9 cellular contexts compared by ENCODE assay signal in the genomic region with DNA sequence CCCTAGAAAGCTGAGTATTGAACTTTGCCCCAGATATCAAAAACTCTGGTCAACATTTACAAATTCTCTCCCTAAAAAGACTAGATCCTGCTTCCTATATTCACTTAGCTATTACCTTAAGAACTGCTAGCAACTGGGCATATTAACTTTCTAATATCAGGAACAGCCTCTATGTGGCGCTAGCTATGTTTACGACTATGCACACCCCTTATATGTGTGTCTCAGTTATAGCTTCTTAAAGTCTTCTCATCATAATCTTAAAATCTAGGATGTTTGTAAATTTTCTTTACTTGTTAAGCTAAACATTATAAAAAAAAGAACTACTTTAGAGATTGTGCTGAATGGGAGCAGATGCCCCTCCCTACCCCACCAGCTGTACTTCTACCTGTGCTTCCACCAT. TPM values are rescaled to one million over a fixed set of nuclear protein-coding genes. Genes with fewer than 3 reads are reported as not detected.
DNase-seq lines count a peak whose midpoint lies in the region; ATAC-seq, FAIRE-seq and TF ChIP-seq lines count a peak whose summit lies in the region.
"Had no signal": no experiment of that assay in that cellular context is flagged by ENCODE, and none has a peak within 500 bp of the region (broad histone marks: within the 10 kb centered on the region; RNA-seq: fewer than 3 reads in every experiment).

No MANE protein-coding gene starts in this region.

- ATAC-seq in A549 = peak in 1 of 2 experiments; percentile 44; a peak in 2 of 6 replicates
- ATAC-seq in GM18861 (IDR thresholded peaks at IDR 0.05; ENCODE audit: unreplicated experiment) = no peak
- ATAC-seq in CD8-positive, alpha-beta T cell = no peak

- no peak overlapping the region for H3K4me3 ChIP-seq in A549
- no peak overlapping the region for H3K4me3 ChIP-seq in CD8-positive, alpha-beta T cell (ENCODE audit: low read depth, low read length)
- H3K4me3 ChIP-seq: skin epidermis had no signal

- H3K4me1 Mint-ChIP-seq in CD8-positive, alpha-beta T cell (ENCODE audit: low read depth) = peaks cover 47% of the 10 kb centered on the region

- H3K4me2 ChIP-seq in A549 = no peak overlapping the region

- H3K4me3 Mint-ChIP-seq in CD8-positive, alpha-beta T cell = no peak overlapping the region

- intact Hi-C loops in CD8-positive, alpha-beta T cell (cut with DNase I, micrococcal nuclease) = no loop called here

- peak; percentile 32 to 48 for DNase-seq in A549 (ENCODE audit: low read depth in 1 of 2, low spot score in 1 of 2)
- peak; percentile 45 for DNase-seq in OCI-M2 (lab: John Stamatoyannopoulos, UW; ENCODE audit: unreplicated experiment)
- peak; percentile 58 for DNase-seq in dermis blood vessel endothelial cell
- DNase-seq in stimulated activated CD4-positive, alpha-beta T cell treated with anti-CD3 and anti-CD28 coated beads, Interleukin-2, amount 100 ng/mL, for 48 hours = no peak
- DNase-seq in Ammon's horn (ENCODE audit: low spot score) = no peak
- DNase-seq in CD8-positive, alpha-beta T cell = no peak

- POLR2A ChIA-PET in A549 (lab: Yijun Ruan, JAX) = interaction anchor here (2.7 kb wide), 1 partner anchor 352 kb away, joined by 20 read pairs; a partner anchor contains a TSS
- POLR2A ChIA-PET in CD8-positive, alpha-beta T cell (lab: Charles Lee) = interaction anchor here (1.0 to 1.2 kb wide), 2 partner anchors 70 to 90 kb away, joined by 3 to 4 read pairs; a partner anchor contains a TSS

- no peak for TF ChIP-seq POLR2A in A549 (IDR thresholded peaks at IDR 0.05; ENCODE audit: low read length)

- H3K27me3 Mint-ChIP-seq in CD8-positive, alpha-beta T cell (ENCODE audit: low read depth) = no peaks in the 10 kb centered on the region

- no peaks in the 10 kb centered on the region for H3K27me3 ChIP-seq in CD8-positive, alpha-beta T cell (ENCODE audit: insufficient read depth, low read length)

- H3K27ac ChIP-seq in A549 = no peak overlapping the region
- no peak overlapping the region for H3K27ac ChIP-seq in CD8-positive, alpha-beta T cell (ENCODE audit: low read depth, low read length)
- H3K27ac ChIP-seq: skin epidermis had no signal

- peaks cover 18% of the 10 kb centered on the region; the same call in 2 of the 3 replicates for H3K4me1 ChIP-seq in A549
- peaks cover 33% of the 10 kb centered on the region for H3K4me1 ChIP-seq in CD8-positive, alpha-beta T cell (ENCODE audit: insufficient read depth, low read length)

- 2% methylated on average over 2 of the region's 2 CpGs for WGBS in A549 (ENCODE audit: missing lambda C conversion rate)

- H3K9me3 Mint-ChIP-seq in CD8-positive, alpha-beta T cell = no peaks in the 10 kb centered on the region

- CTCF ChIA-PET in A549 (lab: Yijun Ruan, JAX) = interaction anchor here (0.7 to 2.8 kb wide), 12 partner anchors 9 to 515 kb away, joined by 3 to 24 read pairs (median 4); no protein-coding TSS in a partner anchor
- CTCF ChIA-PET in CD8-positive, alpha-beta T cell (lab: Charles Lee) = interaction anchor here (0.8 to 3.0 kb wide), 7 partner anchors 11 to 508 kb away, joined by 3 to 22 read pairs (median 3); no protein-coding TSS in a partner anchor

- peaks cover 16% of the 10 kb centered on the region for H3K36me3 Mint-ChIP-seq in CD8-positive, alpha-beta T cell

- FAIRE-seq in A549 (lab: Jason Lieb, UNC) = no peak

- peak; percentile 15 to 34; a peak in 1 of 5 replicates for TF ChIP-seq RAD21 in A549 (conservative IDR thresholded peaks at IDR 0.05 in 1 of 2, IDR thresholded peaks at IDR 0.05 in 1 of 2)

- no peak for TF ChIP-seq EP300 in A549 (IDR thresholded peaks at IDR 0.05)

- H3K9me3 ChIP-seq in A549 = no peaks in the 10 kb centered on the region
- H3K9me3 ChIP-seq in CD8-positive, alpha-beta T cell (ENCODE audit: low read length) = no peaks in the 10 kb centered on the region

- TF ChIP-seq CTCF in A549 (IDR thresholded peaks at IDR 0.05) = peak; percentile 29; the same call in 1 of the 3 replicates
- peak; percentile 30; the same call in 1 of the 2 replicates for TF ChIP-seq CTCF in GM12874 (IDR thresholded peaks at IDR 0.05; ENCODE audit: insufficient read depth, low read depth, low read length)
- TF ChIP-seq CTCF in CD8-positive, alpha-beta T cell (IDR thresholded peaks at IDR 0.05) = no peak

- no peak overlapping the region for H3K27ac Mint-ChIP-seq in CD8-positive, alpha-beta T cell

- H3K36me3 ChIP-seq in CD8-positive, alpha-beta T cell (ENCODE audit: insufficient read depth, low read length) = no peaks in the 10 kb centered on the region

TF ChIP-seq in A549, 52 proteins besides CTCF, POLR2A, EP300 and RAD21:
- no peak for TF ChIP-seq HOXB5 (CRISPR knock-in tag; IDR thresholded peaks at IDR 0.05)
- TF ChIP-seq JUN (IDR thresholded peaks at IDR 0.05) = no peak
- no peak for TF ChIP-seq NFE2L2 (conservative IDR thresholded peaks at IDR 0.05; ENCODE audit: low read length)
- TF ChIP-seq FOSL2 (IDR thresholded peaks at IDR 0.05) = no peak
- TF ChIP-seq FOSL2 (CRISPR knock-in tag; IDR thresholded peaks at IDR 0.05) = no peak
- no peak for TF ChIP-seq RCOR1 (IDR thresholded peaks at IDR 0.05; ENCODE audit: low read depth, low read length)
- no peak for TF ChIP-seq POLR2AphosphoS2 (conservative IDR thresholded peaks at IDR 0.05; ENCODE audit: low read length)

RNA-seq across cellular contexts. Expression of a gene that starts 1.7 kb away (rescaled TPM):
- polyA plus RNA-seq in A549 (2011; rRNA removed) (86.1 and 96.3 TPM in 2 replicates), A549 (2017; fragmentation: RNase III; extraction: RNeasy Plus Mini Kit Qiagen cat#74134 plus additional on column Dnase treatment) (42.1 to 45.6 TPM (median 44.4 TPM) in 3 replicates)
- 39.4 and 43.7 TPM in 2 replicates for polyA plus RNA-seq in A549 (2012; cell fraction: cytosol; rRNA removed)
- polyA plus RNA-seq in A549 (2012; cell fraction: nucleus; rRNA removed) = 23.1 and 25.6 TPM in 2 replicates
- polyA minus RNA-seq in A549 (2011; rRNA and poly(A)+ RNA removed) = 50.6 and 67.2 TPM in 2 replicates
- total RNA-seq in dermis blood vessel endothelial cell = 23.7 and 25.4 TPM in 2 replicates
- total RNA-seq in CD8-positive, alpha-beta T cell = 1 to 10 TPM; 8.6 to 9.2 TPM

RNA-seq across cellular contexts. Expression of a gene that starts 43.0 kb away (rescaled TPM):
- not detected in 2 replicates for polyA plus RNA-seq in A549 (2011; rRNA removed)
- 0.01 TPM in 1 of 2 replicates, not detected in the other for polyA plus RNA-seq in A549 (2012; cell fraction: cytosol; rRNA removed)
- not detected in 2 replicates for polyA plus RNA-seq in A549 (2012; cell fraction: nucleus; rRNA removed)
- not detected in 3 replicates for polyA plus RNA-seq in A549 (2017; fragmentation: RNase III; extraction: RNeasy Plus Mini Kit Qiagen cat#74134 plus additional on column Dnase treatment)
- polyA minus RNA-seq in A549 (2011; rRNA and poly(A)+ RNA removed) = 0.10 TPM in 1 of 2 replicates, not detected in the other
- total RNA-seq in dermis blood vessel endothelial cell = not detected in 2 replicates
- total RNA-seq in CD8-positive, alpha-beta T cell = not detected

RNA-seq across cellular contexts. Expression of a gene that starts 47.1 kb away (rescaled TPM):
- polyA plus RNA-seq in A549 (2011; rRNA removed) (42.1 and 54.8 TPM in 2 replicates), A549 (2017; fragmentation: RNase III; extraction: RNeasy Plus Mini Kit Qiagen cat#74134 plus additional on column Dnase treatment) (26.2 to 26.7 TPM (median 26.5 TPM) in 3 replicates)
- 19.3 and 19.8 TPM in 2 replicates for polyA plus RNA-seq in A549 (2012; cell fraction: cytosol; rRNA removed)
- 7.1 and 8.4 TPM in 2 replicates for polyA plus RNA-seq in A549 (2012; cell fraction: nucleus; rRNA removed)
- polyA minus RNA-seq in A549 (2011; rRNA and poly(A)+ RNA removed) = 9.9 and 10.5 TPM in 2 replicates
- total RNA-seq in dermis blood vessel endothelial cell = 23.9 and 34.2 TPM in 2 replicates
- 10 to 100 TPM; 66.7 to 67.0 TPM for total RNA-seq in CD8-positive, alpha-beta T cell

Comparison
In these comparisons a context has a peak if more than half of its experiments do, and no peak if none do; other contexts are left out.
1. DNase-seq: peak in A549 (2 of 2), OCI-M2 (single experiment) and dermis blood vessel endothelial cell (single experiment); none in stimulated activated CD4-positive, alpha-beta T cell treated with anti-CD3 and anti-CD28 coated beads, Interleukin-2, amount 100 ng/mL, for 48 hours (0 of 2), Ammon's horn (single experiment) and CD8-positive, alpha-beta T cell (0 of 7).